ENCODE assay signal across 18 cellular contexts in genomic region chr13:51958217-51958547, GRCh38. TPM values are rescaled to one million over a fixed set of nuclear protein-coding genes. Genes with fewer than 3 reads are reported as not detected.
A peak's percentile ranks its signal among the peaks of the same experiment; 100 is the strongest.
DNase-seq lines count a peak whose midpoint lies in the region; ATAC-seq and TF ChIP-seq lines count a peak whose summit lies in the region.
"Had no signal": no experiment of that assay in that cellular context is flagged by ENCODE, and none has a peak within 500 bp of the region (broad histone marks: within the 10 kb centered on the region; RNA-seq: fewer than 3 reads in every experiment).

No MANE protein-coding gene starts in this region.

- no peaks in the 10 kb centered on the region for H3K4me1 ChIP-seq in GM23338 (ENCODE audit: insufficient read depth)
- peaks cover 75% of the 10 kb centered on the region for H3K4me1 ChIP-seq in OCI-LY3 (ENCODE audit: low read length)
- H3K4me1 ChIP-seq in mucosa of stomach (ENCODE audit: control insufficient read depth, insufficient read depth, low read length), result peaks cover 77% of the 10 kb centered on the region
- H3K4me1 ChIP-seq in tibial artery, result no peaks in the 10 kb centered on the region

- H3K4me2 ChIP-seq in GM23338, result no peak overlapping the region
- H3K4me2 ChIP-seq in OCI-LY3 (ENCODE audit: low read length), result peak overlapping the region; percentile 93
- H3K4me2 ChIP-seq: smooth muscle cell had no signal

- H4K20me1 ChIP-seq in GM23338 (replicated peaks; ENCODE audit: insufficient read depth) (no peaks in the 10 kb centered on the region), OCI-LY3 (ENCODE audit: insufficient read depth, low read length) (no peaks in the 10 kb centered on the region)

- ATAC-seq in GM23338, result no peak
- no peak for ATAC-seq in GM19023 (IDR thresholded peaks at IDR 0.05; ENCODE audit: unreplicated experiment)

- peak overlapping the region; percentile 61; the same call in 1 of the 2 replicates for H3K9ac ChIP-seq in OCI-LY3 (ENCODE audit: low read length)
- peak overlapping the region; percentile 26 for H3K9ac ChIP-seq in mucosa of stomach (ENCODE audit: low read length)

- H3K27me3 ChIP-seq in GM23338 (ENCODE audit: insufficient read depth) (no peaks in the 10 kb centered on the region), OCI-LY3 (ENCODE audit: low read depth, low read length) (no peaks in the 10 kb centered on the region; the same call in 1 of the 2 replicates), mucosa of stomach (ENCODE audit: control insufficient read depth, insufficient read depth, low read length) (no peaks in the 10 kb centered on the region), tibial artery (no peaks in the 10 kb centered on the region)

- H3K9me2 ChIP-seq in GM23338 (ENCODE audit: insufficient read depth), result no peaks in the 10 kb centered on the region

- H3K9me3 ChIP-seq in OCI-LY3 (ENCODE audit: insufficient read depth, low read length) (no peaks in the 10 kb centered on the region), mucosa of stomach (ENCODE audit: control insufficient read depth, low read length) (no peaks in the 10 kb centered on the region), tibial artery (no peaks in the 10 kb centered on the region)

- H3K27ac Mint-ChIP-seq in GM23338, result no peak overlapping the region
- H3K27ac Mint-ChIP-seq in activated naive CD4-positive, alpha-beta T cell treated with anti-CD3 and anti-CD28 coated beads, Interleukin-2, amount 10 ng/mL, durations not matched to agents 7 days and 5 days, result no peak overlapping the region
- H3K27ac Mint-ChIP-seq: endodermal cell, IgD-negative memory B cell had no signal

- H3K79me2 ChIP-seq in GM23338 (replicated peaks; ENCODE audit: insufficient read depth), result no peaks in the 10 kb centered on the region
- H3K79me2 ChIP-seq in OCI-LY3 (ENCODE audit: low read length), result no peaks in the 10 kb centered on the region

- H2AFZ ChIP-seq in GM23338 (no peak overlapping the region), OCI-LY3 (ENCODE audit: low read depth, low read length) (0 out of 2 replicates have a peak overlapping the region, but pooled peaks have one; percentile 10)

- peaks cover 1% of the 10 kb centered on the region for H3K27me3 Mint-ChIP-seq in GM23338 (ENCODE audit: insufficient read depth, low read depth, poor library complexity)
- H3K27me3 Mint-ChIP-seq in activated naive CD4-positive, alpha-beta T cell treated with anti-CD3 and anti-CD28 coated beads, Interleukin-2, amount 10 ng/mL, durations not matched to agents 7 days and 5 days, result no peaks in the 10 kb centered on the region
- H3K27me3 Mint-ChIP-seq: IgD-negative memory B cell had no signal

- H3K4me1 Mint-ChIP-seq in GM23338, result no peaks in the 10 kb centered on the region
- H3K4me1 Mint-ChIP-seq in activated naive CD4-positive, alpha-beta T cell treated with anti-CD3 and anti-CD28 coated beads, Interleukin-2, amount 10 ng/mL, durations not matched to agents 7 days and 5 days, result peaks cover 71% of the 10 kb centered on the region

- H3K27ac ChIP-seq in GM23338 (ENCODE audit: low read depth) (no peak overlapping the region), OCI-LY3 (ENCODE audit: low read length) (peak overlapping the region; percentile 91), caudate nucleus (ENCODE audit: low read depth, low read length) (no peak overlapping the region), tibial artery (no peak overlapping the region)

- intact Hi-C loops in tibial artery (cut with DNase I; ENCODE audit: low total_unique reads), result no loop called here

- H3K9me3 Mint-ChIP-seq in GM23338, result no peaks in the 10 kb centered on the region
- no peaks in the 10 kb centered on the region for H3K9me3 Mint-ChIP-seq in activated naive CD4-positive, alpha-beta T cell treated with anti-CD3 and anti-CD28 coated beads, Interleukin-2, amount 10 ng/mL, durations not matched to agents 7 days and 5 days
- H3K9me3 Mint-ChIP-seq: endodermal cell, IgD-negative memory B cell, nephron had no signal

- H3K36me3 ChIP-seq in GM23338 (ENCODE audit: insufficient read depth) (no peaks in the 10 kb centered on the region), OCI-LY3 (replicated peaks; ENCODE audit: low read depth, low read length) (peaks cover 7% of the 10 kb centered on the region), mucosa of stomach (ENCODE audit: control insufficient read depth, insufficient read depth, low read length) (no peaks in the 10 kb centered on the region), tibial artery (peaks cover 0 to 23% (median 6%) of the 10 kb centered on the region in 3 donors)

- H3K4me3 Mint-ChIP-seq in GM23338, result no peak overlapping the region
- no peak overlapping the region for H3K4me3 Mint-ChIP-seq in activated naive CD4-positive, alpha-beta T cell treated with anti-CD3 and anti-CD28 coated beads, Interleukin-2, amount 10 ng/mL, durations not matched to agents 7 days and 5 days
- H3K4me3 Mint-ChIP-seq: endodermal cell, nephron had no signal

- peak; percentile 65 for DNase-seq in DMS153 (lab: John Stamatoyannopoulos, UW)
- peak; percentile 14 for DNase-seq in GM23338 (ENCODE audit: low spot score)
- DNase-seq in caudate nucleus (lab: John Stamatoyannopoulos, UW), result no peak
- DNase-seq in tibial artery, result no peak
- no peak for DNase-seq in activated naive CD4-positive, alpha-beta T cell treated with anti-CD3 and anti-CD28 coated beads, Interleukin-2, amount 10 ng/mL, durations not matched to agents 7 days and 5 days
- DNase-seq: activated CD4-positive, alpha-beta T cell treated with anti-CD3 and anti-CD28 coated beads, Interleukin-2, amount 50 U/mL, for 1 hour; activated naive CD4-positive, alpha-beta T cell treated with Interleukin-2 at 50 U/mL for 16 hours; aorta; endodermal cell; NK-92 treated with Interleukin-12 subunit alpha and Interleukin-12 subunit beta, amount 100 ng/mL, for 24 hours; stimulated activated CD4-positive, alpha-beta T cell treated with anti-CD3 and anti-CD28 coated beads, Interleukin-4, amount 100 ng/mL, for 4 hours had no signal

- no peaks in the 10 kb centered on the region for H3F3A ChIP-seq in GM23338 (replicated peaks; ENCODE audit: low read depth)

- no peaks in the 10 kb centered on the region for H3K36me3 Mint-ChIP-seq in GM23338 (ENCODE audit: low read depth)
- H3K36me3 Mint-ChIP-seq in activated naive CD4-positive, alpha-beta T cell treated with anti-CD3 and anti-CD28 coated beads, Interleukin-2, amount 10 ng/mL, durations not matched to agents 7 days and 5 days, result no peaks in the 10 kb centered on the region

- CTCF ChIA-PET in activated naive CD4-positive, alpha-beta T cell treated with anti-CD3 and anti-CD28 coated beads, Interleukin-2, amount 10 ng/mL, durations not matched to agents 7 days and 5 days (lab: Charles Lee), result no interaction called here

- H3K4me3 ChIP-seq in GM23338, result no peak overlapping the region
- peak overlapping the region; percentile 71 for H3K4me3 ChIP-seq in OCI-LY3 (ENCODE audit: low read length)
- no peak overlapping the region for H3K4me3 ChIP-seq in mucosa of stomach (ENCODE audit: low read length)
- no peak overlapping the region for H3K4me3 ChIP-seq in tibial artery
- H3K4me3 ChIP-seq: lung, smooth muscle cell had no signal

- no peak for TF ChIP-seq CTCF in GM23338 (conservative IDR thresholded peaks at IDR 0.05; ENCODE audit: low read depth in 2 of 2)
- no peak for TF ChIP-seq CTCF in OCI-LY3 (IDR thresholded peaks at IDR 0.05; ENCODE audit: low read depth, low read length)
- TF ChIP-seq CTCF in tibial artery (IDR thresholded peaks at IDR 0.05), result no peak

TF ChIP-seq in GM23338, 12 proteins besides CTCF, POLR2A, EP300 and RAD21 (continues in another document):
- TF ChIP-seq JUNB (IDR thresholded peaks at IDR 0.05; ENCODE audit: unreplicated experiment), result no peak
- TF ChIP-seq EZH2 (IDR thresholded peaks at IDR 0.05; ENCODE audit: low read depth, unreplicated experiment), result no peak
- no peak for TF ChIP-seq EZH2phosphoT487 (IDR thresholded peaks at IDR 0.05; ENCODE audit: unreplicated experiment)

RNA-seq across cellular contexts. Expression of gene ATP7B, which starts 53.1 kb away (rescaled TPM):
- 7.7 and 12.8 TPM in 2 replicates for total RNA-seq in GM23338 (2014; rRNA removed; shearing (Covaris generic))
- polyA plus RNA-seq in GM23338 (2016; fragmentation: Nextera tagmentation; extraction: Ambion mirVana), result 2.2 and 2.6 TPM in 2 replicates
- polyA plus RNA-seq: IgD-negative memory B cell had no signal

RNA-seq across cellular contexts. Expression of gene ALG11, which starts 54.0 kb away (rescaled TPM):
- total RNA-seq in GM23338 (2014; rRNA removed; shearing (Covaris generic)), result 38.8 and 40.1 TPM in 2 replicates
- 31.4 and 36.9 TPM in 2 replicates for polyA plus RNA-seq in GM23338 (2016; fragmentation: Nextera tagmentation; extraction: Ambion mirVana)

Comparison
In these comparisons a context has a peak if more than half of its experiments do, and no peak if none do; other contexts are left out.
1. DNase-seq: peak in DMS153 (single experiment) and GM23338 (single experiment); none in caudate nucleus (0 of 61), tibial artery (0 of 2) and activated naive CD4-positive, alpha-beta T cell treated with anti-CD3 and anti-CD28 coated beads, Interleukin-2, amount 10 ng/mL, durations not matched to agents 7 days and 5 days (single experiment).